ENCODE assay signal across 21 cellular contexts in the genomic region with DNA sequence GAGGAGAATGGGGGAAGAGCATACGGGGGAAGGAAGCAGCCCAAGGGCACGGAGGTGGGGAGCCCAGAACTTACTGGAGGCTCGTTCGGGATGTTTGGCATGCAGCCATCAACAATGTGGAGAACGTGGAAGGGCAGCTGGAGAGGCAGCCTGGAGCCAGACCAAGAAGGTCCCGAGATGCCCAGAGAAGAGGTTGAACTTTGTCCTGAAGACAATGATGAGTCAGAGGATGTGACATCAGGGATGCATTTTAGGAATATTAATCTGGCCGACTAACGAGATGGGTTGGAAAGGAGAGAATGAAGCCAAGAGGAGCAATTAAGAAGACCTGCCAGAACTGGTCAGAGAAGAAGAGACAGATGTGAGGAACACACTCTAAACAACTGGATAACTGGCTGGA.
A peak's percentile ranks its signal among the peaks of the same experiment; 100 is the strongest.
DNase-seq lines count a peak whose midpoint lies in the region; TF ChIP-seq lines count a peak whose summit lies in the region.
"Had no signal": no experiment of that assay in that cellular context is flagged by ENCODE, and none has a peak within 500 bp of the region (broad histone marks: within the 10 kb centered on the region; RNA-seq: fewer than 3 reads in every experiment).

No MANE protein-coding gene starts in this region.

- H4K12ac ChIP-seq in trophoblast cell (ENCODE audit: low read depth, low read length): no peak overlapping the region

- intact Hi-C loops in mammary epithelial cell (cut with micrococcal nuclease) (no loop called here), tibial artery (cut with DNase I; ENCODE audit: low total_unique reads) (no loop called here)

- no peak for TF ChIP-seq CTCF in mammary epithelial cell (conservative IDR thresholded peaks at IDR 0.05 in 1 of 2, IDR thresholded peaks at IDR 0.05 in 1 of 2; ENCODE audit: extremely low read depth in 1 of 2, insufficient read depth in 1 of 2, low read depth in 1 of 2, low read length in 2 of 2)
- TF ChIP-seq CTCF in tibial artery (IDR thresholded peaks at IDR 0.05): no peak
- TF ChIP-seq CTCF in smooth muscle cell (IDR thresholded peaks at IDR 0.05; ENCODE audit: borderline replicate concordance, insufficient read depth, poor library complexity, severe bottlenecking): no peak

- no peaks in the 10 kb centered on the region for H3K36me3 ChIP-seq in mammary epithelial cell (ENCODE audit: insufficient read depth, low read length)
- H3K36me3 ChIP-seq in trophoblast cell (ENCODE audit: control insufficient read depth in 1 of 2, insufficient read depth in 2 of 2, low read length in 2 of 2): no peaks in the 10 kb centered on the region
- no peaks in the 10 kb centered on the region for H3K36me3 ChIP-seq in tibial artery
- H3K36me3 ChIP-seq in smooth muscle cell (ENCODE audit: low read depth): no peaks in the 10 kb centered on the region
- H3K36me3 ChIP-seq: BE2C, heart left ventricle, left ventricle myocardium inferior, prostate gland, stomach had no signal

- H3K23ac ChIP-seq in trophoblast cell (ENCODE audit: low read length): no peak overlapping the region

- H3K9ac ChIP-seq in mammary epithelial cell (ENCODE audit: insufficient read depth, low read length) (no peak overlapping the region), trophoblast cell (ENCODE audit: low read length) (no peak overlapping the region), smooth muscle cell (ENCODE audit: low read depth) (no peak overlapping the region)

- no peak overlapping the region for H2BK120ac ChIP-seq in trophoblast cell (ENCODE audit: insufficient read depth, low read length, poor library complexity)

- H3K79me1 ChIP-seq in trophoblast cell (ENCODE audit: low read length): no peaks in the 10 kb centered on the region

- no peaks in the 10 kb centered on the region for H4K20me1 ChIP-seq in mammary epithelial cell (ENCODE audit: insufficient read depth, low read length)
- H4K20me1 ChIP-seq in smooth muscle cell (ENCODE audit: low read depth): no peaks in the 10 kb centered on the region

- in situ Hi-C loops in mammary epithelial cell (cut with MboI; ENCODE audit: low sequenced_read_pairs in 2 of 2): no loop called here

- no peak overlapping the region for H4K8ac ChIP-seq in trophoblast cell (ENCODE audit: low read depth, low read length)

- peak; percentile 18 for DNase-seq in Daoy (ENCODE audit: low read depth)
- peak; percentile 9 for DNase-seq in HT-29 (ENCODE audit: low spot score)
- peak; percentile 31 for DNase-seq in mammary epithelial cell
- peak; percentile 86 to 91 for DNase-seq in trophoblast cell
- DNase-seq in tibial artery: no peak
- DNase-seq in smooth muscle cell (lab: John Stamatoyannopoulos, UW; ENCODE audit: unreplicated experiment): no peak
- no peak for DNase-seq in cerebellar cortex (ENCODE audit: low spot score)
- no peak for DNase-seq in NK-92 treated with Interleukin-12 subunit alpha and Interleukin-12 subunit beta, amount 100 ng/mL, for 24 hours (lab: John Stamatoyannopoulos, UW)
- DNase-seq: activated CD4-positive, alpha-beta T cell treated with anti-CD3 and anti-CD28 coated beads for 48 hours; activated CD8-positive, alpha-beta memory T cell treated with anti-CD3 and anti-CD28 coated beads, Interleukin-2, amount 10 ng/mL, durations not matched to agents 7 days and 5 days; BE2C; COR-L47; effector memory CD8-positive, alpha-beta T cell; GDM1; heart left ventricle; left ventricle myocardium inferior; NCI-H1417 treated with DMSO at 0.1 percent for 48 hours; NCI-H524 treated with DMSO at 0.1 percent for 48 hours; stimulated activated CD4-positive, alpha-beta T cell treated with anti-CD3 and anti-CD28 coated beads, Interleukin-4, amount 100 ng/mL, for 1 hour; stomach had no signal

- H3K9me3 ChIP-seq in mammary epithelial cell (replicated peaks; ENCODE audit: insufficient read depth, low read length) (no peaks in the 10 kb centered on the region), trophoblast cell (ENCODE audit: insufficient read depth, low read depth, low read length) (peaks cover 21% of the 10 kb centered on the region), tibial artery (peaks cover 0 to 11% (median 6%) of the 10 kb centered on the region in 3 donors), smooth muscle cell (replicated peaks; ENCODE audit: low read depth) (peaks cover 3% of the 10 kb centered on the region)
- H3K9me3 ChIP-seq: BE2C, prostate gland had no signal

- peaks cover 59% of the 10 kb centered on the region for H3K79me2 ChIP-seq in mammary epithelial cell (ENCODE audit: insufficient read depth, low read length)
- H3K79me2 ChIP-seq in trophoblast cell (ENCODE audit: control insufficient read depth, insufficient read depth, low read length, poor library complexity): no peaks in the 10 kb centered on the region
- no peaks in the 10 kb centered on the region for H3K79me2 ChIP-seq in smooth muscle cell (ENCODE audit: low read depth)

- H3K14ac ChIP-seq in trophoblast cell (ENCODE audit: low read length): no peak overlapping the region

- H3K27ac ChIP-seq in mammary epithelial cell (ENCODE audit: insufficient read depth, low read depth, low read length) (no peak overlapping the region), trophoblast cell (ENCODE audit: low read depth, low read length) (no peak overlapping the region), tibial artery (no peak overlapping the region), smooth muscle cell (ENCODE audit: low read depth) (no peak overlapping the region)
- H3K27ac ChIP-seq: heart left ventricle, left ventricle myocardium inferior, prostate gland had no signal

- H3K18ac ChIP-seq in trophoblast cell (ENCODE audit: low read length): no peak overlapping the region

- H3K4ac ChIP-seq in trophoblast cell (ENCODE audit: low read depth, low read length): no peak overlapping the region

- no peak overlapping the region for H2AK5ac ChIP-seq in trophoblast cell (ENCODE audit: low read length)

- H3K4me1 ChIP-seq in mammary epithelial cell (ENCODE audit: insufficient read depth, low read length) (peaks cover 30% of the 10 kb centered on the region), trophoblast cell (ENCODE audit: control insufficient read depth in 1 of 2, insufficient read depth in 2 of 2, low read length in 2 of 2) (no peaks in the 10 kb centered on the region), tibial artery (no peaks in the 10 kb centered on the region), smooth muscle cell (ENCODE audit: low read depth) (no peaks in the 10 kb centered on the region)
- H3K4me1 ChIP-seq: BE2C, prostate gland had no signal

- BruUV-seq in mammary epithelial cell (replicated peaks; lab: Mats Ljungman, UMichigan): no TSS peak

- no peak overlapping the region for H2AFZ ChIP-seq in mammary epithelial cell (ENCODE audit: low read depth, low read length)
- no peak overlapping the region for H2AFZ ChIP-seq in trophoblast cell (ENCODE audit: insufficient read depth, low read length, poor library complexity)
- no peak overlapping the region for H2AFZ ChIP-seq in smooth muscle cell (ENCODE audit: low read depth)

- H3K4me2 ChIP-seq in mammary epithelial cell (ENCODE audit: insufficient read depth, low read depth, low read length): no peak overlapping the region
- H3K4me2 ChIP-seq in trophoblast cell (ENCODE audit: low read length): no peak overlapping the region
- H3K4me2 ChIP-seq in smooth muscle cell: no peak overlapping the region

- H3F3A ChIP-seq in smooth muscle cell (ENCODE audit: low read depth): no peaks in the 10 kb centered on the region

- H3K4me3 ChIP-seq in mammary epithelial cell (replicated peaks in 1 of 3; ENCODE audit: insufficient read depth in 1 of 3, low read depth in 2 of 3, low read length in 3 of 3): no peak overlapping the region
- H3K4me3 ChIP-seq in trophoblast cell (ENCODE audit: low read depth, low read length): no peak overlapping the region
- no peak overlapping the region for H3K4me3 ChIP-seq in tibial artery
- H3K4me3 ChIP-seq in smooth muscle cell: no peak overlapping the region
- H3K4me3 ChIP-seq: heart left ventricle, left ventricle myocardium inferior, prostate gland, stomach had no signal

- H3K27me3 ChIP-seq in mammary epithelial cell (ENCODE audit: insufficient read depth, low read length) (no peaks in the 10 kb centered on the region), trophoblast cell (ENCODE audit: insufficient read depth, low read length) (no peaks in the 10 kb centered on the region), tibial artery (no peaks in the 10 kb centered on the region), smooth muscle cell (ENCODE audit: low read depth) (no peaks in the 10 kb centered on the region)
- H3K27me3 ChIP-seq: BE2C, heart left ventricle, stomach had no signal

- no peak overlapping the region for H2BK12ac ChIP-seq in trophoblast cell (ENCODE audit: low read length)

- no peak overlapping the region for H2BK5ac ChIP-seq in trophoblast cell (ENCODE audit: low read depth, low read length, poor library complexity)

- CTCF ChIA-PET in mammary epithelial cell (lab: Charles Lee; ENCODE audit: low non-redundant PET): no interaction called here

- WGBS in mammary epithelial cell (ENCODE audit: low coverage, missing lambda C conversion rate): 33% methylated on average over 8 of the region's 8 CpGs
- WGBS in trophoblast cell (ENCODE audit: extremely low coverage, insufficient coverage, insufficient read length): no CpG with 5 or more reads among the region's 8 CpGs
- 93% methylated on average over 8 of the region's 8 CpGs for WGBS in smooth muscle cell (ENCODE audit: low lambda C conversion rate)

- H4K91ac ChIP-seq in trophoblast cell (ENCODE audit: low read depth, low read length): no peak overlapping the region

- dilution Hi-C loops in mammary epithelial cell (cut with HindIII; ENCODE audit: low sequenced_read_pairs): loop anchor here (10.0 kb wide), 1 partner anchor 64 kb away; no protein-coding TSS in a partner anchor

Comparison
In these comparisons a context has a peak if more than half of its experiments do, and no peak if none do; other contexts are left out.
1. DNase-seq: peak in Daoy (single experiment), HT-29 (single experiment), mammary epithelial cell (single experiment) and trophoblast cell (2 of 2); none in tibial artery (0 of 2), smooth muscle cell (single experiment), cerebellar cortex (single experiment) and NK-92 treated with Interleukin-12 subunit alpha and Interleukin-12 subunit beta, amount 100 ng/mL, for 24 hours (single experiment).